ENCODE assay signal across 7 cellular contexts in genomic region chr21:10461445-10461844, GRCh38. TPM values are rescaled to one million over a fixed set of nuclear protein-coding genes. Genes with fewer than 3 reads are reported as not detected.
"Had no signal": no experiment of that assay in that cellular context is flagged by ENCODE, and none has a peak within 500 bp of the region (broad histone marks: within the 10 kb centered on the region; RNA-seq: fewer than 3 reads in every experiment).

No MANE protein-coding gene starts in this region.

RNA-seq across cellular contexts. Expression of gene TPTE, which starts 59.9 kb away (rescaled TPM):
- total RNA-seq: M059J, NCI-H460, OCI-LY7, PC-9, Right ventricle myocardium inferior, SJSA1 had no signal
- polyA plus RNA-seq: SK-N-SH had no signal
